In genomic region chr12:29110506-29111442, GRCh38 we compare ENCODE assay signal across 15 cellular contexts. TPM values are rescaled to one million over a fixed set of nuclear protein-coding genes. Genes with fewer than 3 reads are reported as not detected.
DNase-seq lines count a peak whose midpoint lies in the region; ATAC-seq and TF ChIP-seq lines count a peak whose summit lies in the region.
"Had no signal": no experiment of that assay in that cellular context is flagged by ENCODE, and none has a peak within 500 bp of the region (broad histone marks: within the 10 kb centered on the region; RNA-seq: fewer than 3 reads in every experiment).

No MANE protein-coding gene starts in this region.

- no peaks in the 10 kb centered on the region for H3K4me1 Mint-ChIP-seq in CD4-positive, alpha-beta T cell (ENCODE audit: low read depth)

- TF ChIP-seq CTCF in CD4-positive, alpha-beta T cell (IDR thresholded peaks at IDR 0.05) = no peak
- TF ChIP-seq CTCF in gastroesophageal sphincter (IDR thresholded peaks at IDR 0.05) = no peak

- no peaks in the 10 kb centered on the region for H3K36me3 ChIP-seq in gastroesophageal sphincter
- H3K36me3 ChIP-seq: prostate gland, thyroid gland had no signal

- CTCF ChIA-PET in CD4-positive, alpha-beta T cell (lab: Charles Lee) = no interaction called here

- peaks cover 4% of the 10 kb centered on the region for H3K36me3 Mint-ChIP-seq in CD4-positive, alpha-beta T cell (ENCODE audit: low read depth)

- no peaks in the 10 kb centered on the region for H3K4me1 ChIP-seq in gastroesophageal sphincter
- H3K4me1 ChIP-seq: prostate gland, thyroid gland had no signal

- POLR2A ChIA-PET in CD4-positive, alpha-beta T cell (lab: Charles Lee) = no interaction called here

- DNase-seq in CD4-positive, alpha-beta T cell = no peak
- DNase-seq in DMS79 (lab: John Stamatoyannopoulos, UW) = no peak
- DNase-seq in NCI-H1105 treated with DMSO at 0.1 percent for 48 hours (lab: John Stamatoyannopoulos, UW) = no peak
- DNase-seq: activated CD4-positive, alpha-beta memory T cell treated with anti-CD3 and anti-CD28 coated beads for 36 hours; CD4-positive, alpha-beta memory T cell; left cardiac atrium; stimulated activated CD4-positive, alpha-beta T cell treated with anti-CD3 and anti-CD28 coated beads, Interleukin-15, amount 100 ng/mL, for 24 hours; T-helper 2 cell; thyroid gland had no signal

- 61 to 67% methylated on average over 3 to 5 of the region's 5 CpGs for WGBS in gastroesophageal sphincter (ENCODE audit: low coverage in 1 of 2), 2 donors

- peaks cover 4% of the 10 kb centered on the region for H3K9me3 ChIP-seq in CD4-positive, alpha-beta T cell (ENCODE audit: control insufficient read depth, low read length)
- H3K9me3 ChIP-seq in gastroesophageal sphincter = peaks cover 0 to 24% (median 0%) of the 10 kb centered on the region in 3 donors
- H3K9me3 ChIP-seq: prostate gland, thyroid gland had no signal

- TF ChIP-seq POLR2A in gastroesophageal sphincter (IDR thresholded peaks at IDR 0.05) = no peak

- no peaks in the 10 kb centered on the region for H3K27me3 Mint-ChIP-seq in CD4-positive, alpha-beta T cell
- H3K27me3 Mint-ChIP-seq: activated CD4-positive, alpha-beta memory T cell treated with anti-CD3 and anti-CD28 coated beads for 36 hours; CD4-positive, alpha-beta memory T cell had no signal

- H3K27ac Mint-ChIP-seq in CD4-positive, alpha-beta T cell = no peak overlapping the region
- H3K27ac Mint-ChIP-seq: activated CD4-positive, alpha-beta memory T cell treated with anti-CD3 and anti-CD28 coated beads for 36 hours; CD4-positive, alpha-beta memory T cell had no signal

- H3K9me3 Mint-ChIP-seq in CD4-positive, alpha-beta T cell = peaks cover 14% of the 10 kb centered on the region

- no peak for TF ChIP-seq EP300 in gastroesophageal sphincter (IDR thresholded peaks at IDR 0.05)

- no peak overlapping the region for H3K4me3 ChIP-seq in gastroesophageal sphincter
- H3K4me3 ChIP-seq: prostate gland, thyroid gland had no signal

- H3K27me3 ChIP-seq in CD4-positive, alpha-beta T cell (ENCODE audit: control insufficient read depth, insufficient read depth, low read length) = no peaks in the 10 kb centered on the region
- H3K27me3 ChIP-seq in gastroesophageal sphincter = no peaks in the 10 kb centered on the region
- H3K27me3 ChIP-seq: thyroid gland had no signal

- intact Hi-C loops in CD4-positive, alpha-beta T cell (cut with DNase I, micrococcal nuclease) = no loop called here

- ATAC-seq in GM19397 (IDR thresholded peaks at IDR 0.05; ENCODE audit: unreplicated experiment) (peak; percentile 72), HG02870 (IDR thresholded peaks at IDR 0.05; ENCODE audit: unreplicated experiment) (peak; percentile 57), HG03565 (IDR thresholded peaks at IDR 0.05; ENCODE audit: unreplicated experiment) (peak; percentile 81), gastroesophageal sphincter (no peak)
- ATAC-seq in CD4-positive, alpha-beta T cell (ENCODE audit: poor library complexity) = no peak
- ATAC-seq: left cardiac atrium, Panc1 had no signal

- no peak overlapping the region for H3K27ac ChIP-seq in CD4-positive, alpha-beta T cell (ENCODE audit: low read depth, low read length)
- H3K27ac ChIP-seq in gastroesophageal sphincter = no peak overlapping the region
- H3K27ac ChIP-seq: prostate gland, thyroid gland had no signal

- H3K4me3 Mint-ChIP-seq in CD4-positive, alpha-beta T cell = no peak overlapping the region
- H3K4me3 Mint-ChIP-seq: activated CD4-positive, alpha-beta memory T cell treated with anti-CD3 and anti-CD28 coated beads for 36 hours had no signal

RNA-seq across cellular contexts. Expression of gene FAR2, which starts 38.3 kb away (rescaled TPM):
- 1 to 10 TPM in 1 of 2 experiments, under 1 TPM in 1; 0.53 to 1.6 TPM for total RNA-seq in CD4-positive, alpha-beta T cell
- 10 to 100 TPM in 2 of 4 donors, 1 to 10 TPM in 2; 8.8 to 15.8 (median 11.9) TPM for total RNA-seq in gastroesophageal sphincter

Comparison
In these comparisons a context has a peak if more than half of its experiments do, and no peak if none do; other contexts are left out.
1. ATAC-seq: peak in GM19397 (single experiment), HG02870 (single experiment) and HG03565 (single experiment); none in CD4-positive, alpha-beta T cell (single experiment) and gastroesophageal sphincter (single experiment).